5 cellular contexts compared by ENCODE assay signal in the genomic region with DNA sequence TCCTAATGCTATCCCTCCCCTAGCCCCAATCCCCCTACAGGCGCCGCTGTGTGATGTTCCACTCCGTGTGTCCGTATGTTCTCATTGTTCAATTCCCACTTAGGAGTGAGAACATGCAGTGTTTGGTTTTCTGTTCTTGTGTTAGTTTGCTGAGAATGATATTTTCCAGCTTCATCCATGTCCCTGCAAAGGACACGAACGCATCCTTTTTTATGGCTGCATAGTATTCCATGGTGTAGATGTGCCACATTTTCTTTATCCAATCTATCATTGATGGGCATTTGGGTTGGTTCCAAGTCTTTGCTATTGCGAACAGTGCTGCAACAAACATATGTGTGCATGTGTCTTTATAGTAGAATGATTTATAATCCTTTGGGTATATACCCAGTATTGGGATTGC.
DNase-seq lines count a peak whose midpoint lies in the region; ATAC-seq, FAIRE-seq and TF ChIP-seq lines count a peak whose summit lies in the region.
"Not testable (repeated sequence)": the region's sequence is repeated elsewhere in the genome, so short reads cannot be mapped to it uniquely, and the experiment has no call there.

No MANE protein-coding gene starts in this region.

- H3K4me3 ChIP-seq in HEK293 (ENCODE audit: low read depth, low read length); K562: not testable (repeated sequence)

- H3K4me2 ChIP-seq in K562 (ENCODE audit: insufficient read depth, low read length), result not testable (repeated sequence)

- ATAC-seq in SK-N-SH treated with all-trans-retinoic acid at 6 μM for 48 hours, K562: not testable (repeated sequence)

- not testable (repeated sequence) for H4K20me1 ChIP-seq in K562 (replicated peaks; ENCODE audit: control insufficient read depth, insufficient read depth, low read length)

- not testable (repeated sequence) for H3K27ac ChIP-seq in HEK293 (ENCODE audit: extremely low read depth, low read depth, low read length); K562 (ENCODE audit: extremely low read depth, low read depth, low read length)

- not testable (repeated sequence) for FAIRE-seq in K562 (lab: Jason Lieb, UNC)
- peak; percentile 63 for FAIRE-seq in urothelium cell line (lab: Jason Lieb, UNC)

- intact Hi-C loops in K562 (cut with micrococcal nuclease), result not testable (repeated sequence)
- intact Hi-C loops in posterior vena cava (cut with DNase I), result loop anchor here in 1 of 2 donors (5.0 kb wide), 1 partner anchor 1131 kb away; no protein-coding TSS in a partner anchor

- TF ChIP-seq POLR2A in K562 (conservative IDR thresholded peaks at IDR 0.05), result not testable (repeated sequence)

- POLR2A ChIA-PET in HEK293 (lab: Yijun Ruan, JAX), result not testable (repeated sequence)
- POLR2A ChIA-PET in K562 (lab: Yijun Ruan, JAX), result interaction anchor here (1.2 kb wide), 1 partner anchor 10 kb away, joined by 3 read pairs; no protein-coding TSS in a partner anchor

- 7% methylated on average over 7 of the region's 7 CpGs for WGBS in K562 (ENCODE audit: insufficient coverage, low coverage, missing lambda C conversion rate)

- BruUV-seq in K562 (replicated peaks; lab: Mats Ljungman, UMichigan), result not testable (repeated sequence)

- not testable (repeated sequence) for TF ChIP-seq EP300 in K562 (IDR thresholded peaks at IDR 0.05; ENCODE audit: low read length)

- not testable (repeated sequence) for H3K79me2 ChIP-seq in K562 (ENCODE audit: control insufficient read depth, insufficient read depth, low read length)

- not testable (repeated sequence) for H3K9me1 ChIP-seq in K562 (ENCODE audit: control insufficient read depth, insufficient read depth, low read length)

- H2AFZ ChIP-seq in K562 (ENCODE audit: low read depth, low read length), result not testable (repeated sequence)

- H3K9ac ChIP-seq in K562 (ENCODE audit: insufficient read depth in 1 of 2, low read depth in 2 of 2, low read length in 2 of 2), result not testable (repeated sequence)

- not testable (repeated sequence) for TF ChIP-seq CTCF in HEK293 (tag by site-specific recombination; IDR thresholded peaks at IDR 0.05); K562 (IDR thresholded peaks at IDR 0.05 in 2 of 3, conservative IDR thresholded peaks at IDR 0.05 in 1 of 3; ENCODE audit: insufficient read depth in 2 of 3, low read depth in 1 of 3, low read length in 3 of 3)

- H3K27me3 ChIP-seq in K562 (ENCODE audit: control insufficient read depth in 2 of 2, insufficient read depth in 2 of 2, low read length in 2 of 2), result not testable (repeated sequence)

- not testable (repeated sequence) for TF ChIP-seq RAD21 in K562 (CRISPR knock-in tag; conservative IDR thresholded peaks at IDR 0.05 in 1 of 2, IDR thresholded peaks at IDR 0.05 in 1 of 2)

- H3K36me3 ChIP-seq in HEK293 (ENCODE audit: control insufficient read depth in 2 of 2, insufficient read depth in 1 of 2, low read length in 2 of 2); K562 (ENCODE audit: control insufficient read depth, insufficient read depth, low read length): not testable (repeated sequence)

- H3K9me3 ChIP-seq in HEK293 (ENCODE audit: control insufficient read depth, insufficient read depth, low read depth, low read length); K562 (replicated peaks; ENCODE audit: control insufficient read depth, insufficient read depth, low read depth, low read length): not testable (repeated sequence)

- CTCF ChIA-PET in HEK293 (lab: Yijun Ruan, JAX), result interaction anchor here (0.6 kb wide), 1 partner anchor 1406 kb away, joined by 3 read pairs; no protein-coding TSS in a partner anchor
- CTCF ChIA-PET in K562 (lab: Yijun Ruan, JAX; ENCODE audit: low intra/inter-chr PET ratio), result not testable (repeated sequence)

- H3K4me1 ChIP-seq in HEK293 (ENCODE audit: control insufficient read depth, insufficient read depth, low read length); K562 (replicated peaks in 1 of 2; ENCODE audit: control insufficient read depth in 2 of 2, insufficient read depth in 2 of 2, low read length in 2 of 2): not testable (repeated sequence)

- not testable (repeated sequence) for DNase-seq in K562 (ENCODE audit: extremely low read depth in 1 of 4, low spot score in 3 of 4); urothelium cell line (ENCODE audit: low spot score)
- DNase-seq in posterior vena cava (ENCODE audit: low spot score), result peak; percentile 10

- in situ Hi-C loops in K562 (cut with MboI), result not testable (repeated sequence)

TF ChIP-seq in HEK293, 187 proteins besides CTCF, POLR2A, EP300 and RAD21:
- peak; percentile 59; the same call in 1 of the 2 replicates for TF ChIP-seq ZNF146 (tag by site-specific recombination; IDR thresholded peaks at IDR 0.05)

TF ChIP-seq in SK-N-SH treated with all-trans-retinoic acid at 6 μM for 48 hours, 23 proteins besides CTCF, POLR2A, EP300 and RAD21:
- TF ChIP-seq ZNF8 (CRISPR knock-in tag; IDR thresholded peaks at IDR 0.05), result 0 out of 2 replicates have a peak, but pooled peaks have one; percentile 29
TF ChIP-seq in SK-N-SH treated with all-trans-retinoic acid at 6 μM for 48 hours: peak in this region for 1; not testable (repeated sequence) for 22.

TF ChIP-seq in K562, 482 proteins besides CTCF, POLR2A, EP300 and RAD21:
- TF ChIP-seq ZNF146 (CRISPR knock-in tag; IDR thresholded peaks at IDR 0.05; ENCODE audit: unreplicated experiment), result peak; percentile 80
TF ChIP-seq in K562: peak in this region for 1; not testable (repeated sequence) for 481.
